7 cellular contexts compared by ENCODE assay signal in genomic region chr12:109998241-109998903, GRCh38. TPM values are rescaled to one million over a fixed set of nuclear protein-coding genes. Genes with fewer than 3 reads are reported as not detected.
DNase-seq lines count a peak whose midpoint lies in the region; ATAC-seq, FAIRE-seq and TF ChIP-seq lines count a peak whose summit lies in the region.

No MANE protein-coding gene starts in this region.

- no peaks in the 10 kb centered on the region for H3K9me3 ChIP-seq in SJCRH30 (replicated peaks)
- H3K9me3 ChIP-seq in small intestine (ENCODE audit: control insufficient read depth, low read depth), result no peaks in the 10 kb centered on the region

- DNase-seq in H7 (no peak), SJCRH30 (peak; percentile 86 to 96), fibroblast of the aortic adventitia (ENCODE audit: low read depth) (no peak), small intestine (no peak), COLO829 (ENCODE audit: low spot score) (no peak), SW480 (ENCODE audit: low spot score) (no peak)

- WGBS in small intestine, 3 donors, result 44 to 54% (median 46%) methylated on average over 9 of the region's 9 CpGs

- H3K27me3 ChIP-seq in H7 (ENCODE audit: control insufficient read depth, insufficient read depth, low read length), result peaks cover 9% of the 10 kb centered on the region
- H3K27me3 ChIP-seq in SJCRH30, result no peaks in the 10 kb centered on the region
- H3K27me3 ChIP-seq in small intestine (ENCODE audit: control insufficient read depth in 2 of 2, insufficient read depth in 2 of 2, low read length in 2 of 2), result no peaks in the 10 kb centered on the region

- H3K36me3 ChIP-seq in H7 (replicated peaks; ENCODE audit: control insufficient read depth, insufficient read depth, low read length) (no peaks in the 10 kb centered on the region), SJCRH30 (0 out of 2 replicates have a peak, but pooled peaks cover 2% of the 10 kb centered on the region), small intestine (ENCODE audit: control insufficient read depth in 2 of 2, insufficient read depth in 2 of 2, low read length in 2 of 2) (no peaks in the 10 kb centered on the region)

- peak overlapping the region; percentile 73 for H3K4me3 ChIP-seq in H7 (ENCODE audit: insufficient read depth, low read depth, low read length)
- H3K4me3 ChIP-seq in SJCRH30, result peak overlapping the region; percentile 72
- peak overlapping the region; percentile 92 for H3K4me3 ChIP-seq in fibroblast of the aortic adventitia (ENCODE audit: low read depth, low read length)
- H3K4me3 ChIP-seq in small intestine (ENCODE audit: low read depth in 1 of 2, low read length in 2 of 2), result peak overlapping the region; percentile 92 to 99

- H3K4me1 ChIP-seq in SJCRH30 (peaks cover 24% of the 10 kb centered on the region), small intestine (ENCODE audit: control insufficient read depth in 2 of 2, insufficient read depth in 1 of 2, low read depth in 1 of 2, low read length in 1 of 2) (peaks cover 0 to 4% of the 10 kb centered on the region in 2 donors)

- FAIRE-seq in small intestine (lab: Jason Lieb, UNC), result no peak

- no peak for ATAC-seq in HG03097 (IDR thresholded peaks at IDR 0.05; ENCODE audit: low FRiP score, unreplicated experiment)

- H3K27ac ChIP-seq in SJCRH30 (peak overlapping the region; percentile 99), small intestine (ENCODE audit: low read depth in 1 of 2, low read length in 1 of 2) (peak overlapping the region; percentile 16 to 94)

- TF ChIP-seq CTCF in fibroblast of the aortic adventitia (IDR thresholded peaks at IDR 0.05; ENCODE audit: insufficient read depth, low read length), result no peak

RNA-seq across cellular contexts. Expression of gene ANKRD13A, which starts 0.9 kb away (rescaled TPM):
- 24.6 and 25.9 TPM in 2 replicates for total RNA-seq in H7 (2014; rRNA removed; shearing (Covaris generic))
- 32.7 and 37.4 TPM in 2 replicates for total RNA-seq in SJCRH30 (2014; rRNA removed; shearing (Covaris generic))
- total RNA-seq in fibroblast of the aortic adventitia (ENCODE audit: low replicate concordance), result 66.6 and 91.5 TPM in 2 replicates
- polyA plus RNA-seq in small intestine, result 10 to 100 TPM; 15.5 to 23.7 (median 18.6) TPM

RNA-seq across cellular contexts. Expression of gene GIT2, which starts 2.2 kb away (rescaled TPM):
- total RNA-seq in H7 (2014; rRNA removed; shearing (Covaris generic)), result 16.3 and 22.7 TPM in 2 replicates
- 31.4 and 38.0 TPM in 2 replicates for total RNA-seq in SJCRH30 (2014; rRNA removed; shearing (Covaris generic))
- 23.6 and 50.8 TPM in 2 replicates for total RNA-seq in fibroblast of the aortic adventitia (ENCODE audit: low replicate concordance)
- 10 to 100 TPM in 1 of 3 donors, 1 to 10 TPM in 2; 7.0 to 10.7 (median 7.4) TPM for polyA plus RNA-seq in small intestine

RNA-seq across cellular contexts. Expression of gene C12orf76, which starts 50.0 kb away (rescaled TPM):
- total RNA-seq in H7 (2014; rRNA removed; shearing (Covaris generic)), result 14.9 and 31.0 TPM in 2 replicates
- 12.3 and 13.1 TPM in 2 replicates for total RNA-seq in SJCRH30 (2014; rRNA removed; shearing (Covaris generic))
- 10.3 and 11.9 TPM in 2 replicates for total RNA-seq in fibroblast of the aortic adventitia (ENCODE audit: low replicate concordance)
- 10 to 100 TPM in 1 of 3 donors, 1 to 10 TPM in 2; 5.4 to 10.8 (median 5.4) TPM for polyA plus RNA-seq in small intestine

Comparison
In these comparisons a context has a peak if more than half of its experiments do, and no peak if none do; other contexts are left out.
1. DNase-seq: peak in SJCRH30 (2 of 2); none in H7 (single experiment), fibroblast of the aortic adventitia (single experiment), small intestine (single experiment), COLO829 (single experiment) and SW480 (single experiment).
2. Peak in every context shown above with its lines, with median percentiles within 50 percentile points of each other: H3K4me3 ChIP-seq.